Comparison of ENCODE assay signal across 17 cellular contexts in the genomic region with DNA sequence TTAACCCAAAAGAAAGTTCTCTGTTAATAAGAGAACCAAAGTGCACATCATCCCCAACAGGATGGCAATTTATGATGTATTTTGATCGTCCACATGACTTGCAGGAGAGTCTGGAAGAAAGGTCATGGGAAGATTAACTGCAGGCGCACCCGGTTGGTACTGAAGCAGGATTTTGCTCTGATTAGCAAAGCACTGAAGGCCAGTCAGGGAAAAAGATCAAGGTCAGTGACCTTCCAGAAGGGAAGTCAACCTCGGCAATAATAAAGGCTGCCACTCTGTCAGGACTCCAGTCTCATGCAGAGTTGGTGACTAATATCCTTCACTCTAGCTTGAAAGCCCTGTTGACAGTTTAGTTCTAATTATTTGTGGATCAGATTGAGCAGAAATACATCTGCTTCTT.
DNase-seq lines count a peak whose midpoint lies in the region; ATAC-seq, FAIRE-seq and TF ChIP-seq lines count a peak whose summit lies in the region.
"Had no signal": no experiment of that assay in that cellular context is flagged by ENCODE, and none has a peak within 500 bp of the region (broad histone marks: within the 10 kb centered on the region; RNA-seq: fewer than 3 reads in every experiment).

No MANE protein-coding gene starts in this region.

- BruUV-seq in mammary epithelial cell (replicated peaks; lab: Mats Ljungman, UMichigan) (no TSS peak), HepG2 (replicated peaks; lab: Mats Ljungman, UMichigan) (no TSS peak)

- no peaks in the 10 kb centered on the region for H3K27me3 ChIP-seq in mammary epithelial cell (ENCODE audit: insufficient read depth, low read length)
- H3K27me3 ChIP-seq in HepG2 (ENCODE audit: control insufficient read depth in 1 of 2, insufficient read depth in 2 of 2, low read length in 2 of 2), result no peaks in the 10 kb centered on the region
- H3K27me3 ChIP-seq: vagina had no signal

- FAIRE-seq in H54 (lab: Jason Lieb, UNC), result peak; percentile 43
- FAIRE-seq in HepG2 (lab: Jason Lieb, UNC), result peak; percentile 69

- H2AFZ ChIP-seq in mammary epithelial cell (ENCODE audit: low read depth, low read length) (no peak overlapping the region), HepG2 (ENCODE audit: low read length) (no peak overlapping the region)

- H3K4me3 ChIP-seq in mammary epithelial cell (replicated peaks in 1 of 3; ENCODE audit: insufficient read depth in 1 of 3, low read depth in 2 of 3, low read length in 3 of 3) (no peak overlapping the region), HepG2 (replicated peaks in 1 of 3; ENCODE audit: insufficient read depth in 1 of 3, low read depth in 2 of 3, low read length in 3 of 3) (no peak overlapping the region), retinal pigment epithelial cell (ENCODE audit: low read length) (no peak overlapping the region)
- H3K4me3 ChIP-seq: lower lobe of right lung, vagina had no signal

- ATAC-seq in HepG2, result peak; percentile 89
- ATAC-seq in GM21515 (IDR thresholded peaks at IDR 0.05; ENCODE audit: unreplicated experiment), result no peak

- H3K4me1 ChIP-seq in mammary epithelial cell (ENCODE audit: insufficient read depth, low read length) (peaks cover 18% of the 10 kb centered on the region), HepG2 (ENCODE audit: insufficient read depth, low read length) (peaks cover 29% of the 10 kb centered on the region)

- no peak for TF ChIP-seq RAD21 in HepG2 (CRISPR knock-in tag; IDR thresholded peaks at IDR 0.05)

- POLR2A ChIA-PET in HepG2 (lab: Yijun Ruan, JAX), result no interaction called here
- POLR2A ChIA-PET in GM10248 (lab: Yijun Ruan, JAX), result no interaction called here

- CTCF ChIA-PET in mammary epithelial cell (lab: Charles Lee; ENCODE audit: low non-redundant PET) (interaction anchor here (0.7 kb wide), 1 partner anchor 14 kb away, joined by 3 read pairs; no protein-coding TSS in a partner anchor), HepG2 (lab: Yijun Ruan, JAX; ENCODE audit: low intra/inter-chr PET ratio, low total read pairs) (no interaction called here), GM10248 (lab: Yijun Ruan, JAX) (interaction anchor here (1.0 kb wide), 1 partner anchor 60 kb away, joined by 3 read pairs; no protein-coding TSS in a partner anchor)

- intact Hi-C loops in mammary epithelial cell (cut with micrococcal nuclease) (loop anchor here (10.0 kb wide), 1 partner anchor 58 kb away; no protein-coding TSS in a partner anchor), HepG2 (cut with micrococcal nuclease; ENCODE audit: unreplicated experiment) (loop anchor here (10.0 kb wide), 1 partner anchor 208 kb away; no protein-coding TSS in a partner anchor)

- TF ChIP-seq CTCF in mammary epithelial cell (conservative IDR thresholded peaks at IDR 0.05 in 1 of 2, IDR thresholded peaks at IDR 0.05 in 1 of 2; ENCODE audit: extremely low read depth in 1 of 2, insufficient read depth in 1 of 2, low read depth in 1 of 2, low read length in 2 of 2) (no peak), HepG2 (CRISPR knock-in tag; IDR thresholded peaks at IDR 0.05) (no peak), retinal pigment epithelial cell (conservative IDR thresholded peaks at IDR 0.05; ENCODE audit: low read depth, low read length) (no peak), GM10248 (IDR thresholded peaks at IDR 0.05; ENCODE audit: control extremely low read depth, extremely low read depth, low read depth, missing control alignments) (no peak)

- H3K36me3 ChIP-seq in mammary epithelial cell (ENCODE audit: insufficient read depth, low read length), result no peaks in the 10 kb centered on the region
- H3K36me3 ChIP-seq in HepG2 (replicated peaks in 1 of 2; ENCODE audit: control insufficient read depth in 1 of 2, insufficient read depth in 2 of 2, low read length in 2 of 2), result no peaks in the 10 kb centered on the region
- H3K36me3 ChIP-seq: lower lobe of right lung, vagina had no signal

- H3K9me3 ChIP-seq in mammary epithelial cell (replicated peaks; ENCODE audit: insufficient read depth, low read length), result no peaks in the 10 kb centered on the region
- no peaks in the 10 kb centered on the region for H3K9me3 ChIP-seq in HepG2 (ENCODE audit: low read length)
- H3K9me3 ChIP-seq: lower lobe of right lung, vagina had no signal

- WGBS in mammary epithelial cell (ENCODE audit: low coverage, missing lambda C conversion rate), result 25% methylated on average over 4 of the region's 4 CpGs
- 3% methylated on average over 4 of the region's 4 CpGs for WGBS in HepG2 (ENCODE audit: low lambda C conversion rate)

- H3K4me2 ChIP-seq in mammary epithelial cell (ENCODE audit: insufficient read depth, low read depth, low read length), result peak overlapping the region; percentile 15
- H3K4me2 ChIP-seq in HepG2 (ENCODE audit: low read depth, low read length), result peak overlapping the region; percentile 18; the same call in 1 of the 2 replicates

- H3K9ac ChIP-seq in mammary epithelial cell (ENCODE audit: insufficient read depth, low read length), result no peak overlapping the region
- no peak overlapping the region for H3K9ac ChIP-seq in HepG2 (ENCODE audit: insufficient read depth, low read depth, low read length)

- no peak for DNase-seq in H54 (ENCODE audit: insufficient read length, low spot score)
- no peak for DNase-seq in mammary epithelial cell
- DNase-seq in HepG2 (ENCODE audit: low spot score), result peak; percentile 80
- peak; percentile 46 for DNase-seq in retinal pigment epithelial cell (ENCODE audit: low read depth)
- no peak for DNase-seq in ureter (ENCODE audit: low spot score)
- DNase-seq in medulla oblongata (ENCODE audit: extremely low spot score), result no peak
- no peak for DNase-seq in GM10248 (ENCODE audit: extremely low spot score)
- DNase-seq: activated CD8-positive, alpha-beta memory T cell treated with anti-CD3 and anti-CD28 coated beads, Interleukin-2, amount 50 U/mL, for 4 hours; activated naive CD4-positive, alpha-beta T cell treated with Interleukin-2 at 50 U/mL for 16 hours; HFFc6; lower lobe of right lung; NCI-H1105; occipital lobe; SHP77 treated with DMSO at 0.1 percent for 48 hours; stimulated activated naive CD4-positive, alpha-beta T cell treated with Interleukin-2 at 50 U/mL for 16 hours had no signal

- TF ChIP-seq EP300 in HepG2 (IDR thresholded peaks at IDR 0.05; ENCODE audit: low read depth in 2 of 2, low read length in 2 of 2) (peak in 1 of 2 experiments; percentile 20; a peak in 1 of 4 replicates), HepG2 (CRISPR knock-in tag; IDR thresholded peaks at IDR 0.05; ENCODE audit: borderline replicate concordance) (no peak)

- H3K27ac ChIP-seq in mammary epithelial cell (ENCODE audit: insufficient read depth, low read depth, low read length), result no peak overlapping the region
- peak overlapping the region; percentile 29 for H3K27ac ChIP-seq in HepG2 (ENCODE audit: extremely low read length, insufficient read depth, low read length)
- H3K27ac ChIP-seq: lower lobe of right lung, vagina had no signal

- dilution Hi-C loops in mammary epithelial cell (cut with HindIII; ENCODE audit: low sequenced_read_pairs), result no loop called here

- H4K20me1 ChIP-seq in mammary epithelial cell (ENCODE audit: insufficient read depth, low read length) (no peaks in the 10 kb centered on the region), HepG2 (ENCODE audit: insufficient read depth, low read length) (no peaks in the 10 kb centered on the region; the same call in 1 of the 2 replicates)

- TF ChIP-seq POLR2A in H54 (IDR thresholded peaks at IDR 0.05; ENCODE audit: low read depth, low read length) (no peak), HepG2 (IDR thresholded peaks at IDR 0.05; ENCODE audit: insufficient read depth in 1 of 2, low read depth in 2 of 2, low read length in 2 of 2) (no peak)

- in situ Hi-C loops in mammary epithelial cell (cut with MboI; ENCODE audit: low sequenced_read_pairs in 2 of 2), result no loop called here
- in situ Hi-C loops in HepG2 (cut with HindIII; ENCODE audit: extremely low pct_ligation_motif_present, low pct_unique_long_range_greater_than_20kb), result no loop called here

- H3K79me2 ChIP-seq in mammary epithelial cell (ENCODE audit: insufficient read depth, low read length), result no peaks in the 10 kb centered on the region
- no peaks in the 10 kb centered on the region for H3K79me2 ChIP-seq in HepG2 (ENCODE audit: insufficient read depth, low read length)

TF ChIP-seq in HepG2, 621 proteins besides CTCF, POLR2A, EP300 and RAD21 (continues in another document):
- TF ChIP-seq, protein P1, sequence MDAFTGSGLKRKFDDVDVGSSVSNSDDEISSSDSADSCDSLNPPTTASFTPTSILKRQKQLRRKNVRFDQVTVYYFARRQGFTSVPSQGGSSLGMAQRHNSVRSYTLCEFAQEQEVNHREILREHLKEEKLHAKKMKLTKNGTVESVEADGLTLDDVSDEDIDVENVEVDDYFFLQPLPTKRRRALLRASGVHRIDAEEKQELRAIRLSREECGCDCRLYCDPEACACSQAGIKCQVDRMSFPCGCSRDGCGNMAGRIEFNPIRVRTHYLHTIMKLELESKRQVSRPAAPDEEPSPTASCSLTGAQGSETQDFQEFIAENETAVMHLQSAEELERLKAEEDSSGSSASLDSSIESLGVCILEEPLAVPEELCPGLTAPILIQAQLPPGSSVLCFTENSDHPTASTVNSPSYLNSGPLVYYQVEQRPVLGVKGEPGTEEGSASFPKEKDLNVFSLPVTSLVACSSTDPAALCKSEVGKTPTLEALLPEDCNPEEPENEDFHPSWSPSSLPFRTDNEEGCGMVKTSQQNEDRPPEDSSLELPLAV (CRISPR knock-in tag; conservative IDR thresholded peaks at IDR 0.05; ENCODE audit: low read depth), result no peak
- TF ChIP-seq, protein P2, sequence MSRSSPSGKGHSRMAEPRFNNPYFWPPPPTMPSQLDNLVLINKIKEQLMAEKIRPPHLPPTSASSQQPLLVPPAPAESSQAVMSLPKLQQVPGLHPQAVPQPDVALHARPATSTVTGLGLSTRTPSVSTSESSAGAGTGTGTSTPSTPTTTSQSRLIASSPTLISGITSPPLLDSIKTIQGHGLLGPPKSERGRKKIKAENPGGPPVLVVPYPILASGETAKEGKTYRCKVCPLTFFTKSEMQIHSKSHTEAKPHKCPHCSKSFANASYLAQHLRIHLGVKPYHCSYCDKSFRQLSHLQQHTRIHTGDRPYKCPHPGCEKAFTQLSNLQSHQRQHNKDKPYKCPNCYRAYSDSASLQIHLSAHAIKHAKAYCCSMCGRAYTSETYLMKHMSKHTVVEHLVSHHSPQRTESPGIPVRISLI (CRISPR knock-in tag; IDR thresholded peaks at IDR 0.05; ENCODE audit: borderline replicate concordance), result no peak
- no peak for TF ChIP-seq SALL2 (CRISPR knock-in tag; IDR thresholded peaks at IDR 0.05)
- TF ChIP-seq ZSCAN22 (CRISPR knock-in tag; IDR thresholded peaks at IDR 0.05), result no peak

Comparison
In these comparisons a context has a peak if more than half of its experiments do, and no peak if none do; other contexts are left out.
1. DNase-seq: peak in HepG2 (single experiment) and retinal pigment epithelial cell (single experiment); none in H54 (single experiment), mammary epithelial cell (single experiment), ureter (single experiment), medulla oblongata (single experiment) and GM10248 (single experiment).